Comparison of ENCODE assay signal across 13 cellular contexts in the genomic region with DNA sequence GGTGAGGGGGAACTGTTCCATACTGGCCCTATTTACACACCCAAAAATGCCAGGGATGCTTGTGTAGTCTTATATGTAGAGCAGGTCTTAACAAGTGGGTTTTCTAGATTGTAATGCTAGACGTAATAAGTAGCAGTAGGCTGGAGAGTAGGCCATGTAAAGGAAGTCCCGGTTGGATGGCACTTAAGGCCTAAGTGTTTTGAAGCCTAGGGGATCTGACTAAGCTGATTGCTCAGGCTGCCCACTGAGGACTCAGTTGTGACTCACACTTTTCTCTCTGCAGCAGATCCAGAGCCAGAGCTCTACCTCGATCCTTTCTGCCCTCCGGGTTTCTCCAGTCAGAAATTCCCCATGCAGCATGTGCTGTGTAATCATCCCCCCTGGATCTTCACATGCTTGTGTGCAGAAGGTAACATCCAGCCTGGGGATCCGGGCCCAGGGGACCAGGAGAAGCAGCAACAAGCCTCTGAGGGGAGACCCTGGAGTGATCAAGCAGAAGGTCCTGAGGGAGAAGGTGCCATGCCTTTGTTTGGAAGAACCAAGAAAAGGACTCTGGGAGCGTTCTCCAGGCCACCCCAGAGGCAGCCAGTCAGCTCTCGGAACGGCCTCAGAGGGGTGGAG. TPM values are rescaled to one million over a fixed set of nuclear protein-coding genes. Genes with fewer than 3 reads are reported as not detected.
DNase-seq lines count a peak whose midpoint lies in the region; ATAC-seq and TF ChIP-seq lines count a peak whose summit lies in the region.
"Had no signal": no experiment of that assay in that cellular context is flagged by ENCODE, and none has a peak within 500 bp of the region (broad histone marks: within the 10 kb centered on the region; RNA-seq: fewer than 3 reads in every experiment).

No MANE protein-coding gene starts in this region.

- no TSS peak for BruUV-seq in mammary epithelial cell (replicated peaks; lab: Mats Ljungman, UMichigan)

- peak overlapping the region; percentile 57 for H2AFZ ChIP-seq in mammary epithelial cell (ENCODE audit: low read depth, low read length)
- no peak overlapping the region for H2AFZ ChIP-seq in GM23338
- H2AFZ ChIP-seq in neuronal stem cell (ENCODE audit: low read length): no peak overlapping the region

- no peak overlapping the region for H3K4ac ChIP-seq in neuronal stem cell (ENCODE audit: low read length)

- intact Hi-C loops in mammary epithelial cell (cut with micrococcal nuclease): loop anchor here (1.0 to 5.0 kb wide), 2 partner anchors 27 to 272 kb away; partner anchors contain the start of genes DTD1 and ZNF133

- H2BK120ac ChIP-seq in neuronal stem cell (ENCODE audit: low read depth, low read length): no peak overlapping the region

- no peaks in the 10 kb centered on the region for H3F3A ChIP-seq in GM23338 (replicated peaks; ENCODE audit: low read depth)

- H3K4me3 ChIP-seq in mammary epithelial cell (replicated peaks in 1 of 3; ENCODE audit: insufficient read depth in 1 of 3, low read depth in 2 of 3, low read length in 3 of 3) (no peak overlapping the region), GM23338 (no peak overlapping the region), neuronal stem cell (ENCODE audit: low read length in 2 of 2) (no peak overlapping the region)
- H3K4me3 ChIP-seq: Peyer's patch had no signal

- H3K9me2 ChIP-seq in GM23338 (ENCODE audit: insufficient read depth): no peaks in the 10 kb centered on the region

- no peaks in the 10 kb centered on the region for H4K20me1 ChIP-seq in mammary epithelial cell (ENCODE audit: insufficient read depth, low read length)
- no peaks in the 10 kb centered on the region; the same call in none of the 2 replicates for H4K20me1 ChIP-seq in GM23338 (replicated peaks; ENCODE audit: insufficient read depth)

- H3K4me1 Mint-ChIP-seq in GM23338: no peaks in the 10 kb centered on the region
- H3K4me1 Mint-ChIP-seq: activated CD8-positive, alpha-beta memory T cell treated with anti-CD3 and anti-CD28 coated beads, Interleukin-2, amount 10 ng/mL, durations not matched to agents 7 days and 5 days; stimulated activated memory B cell treated with anti-CD40 and anti-IgM and Interleukin-4, amounts not matched to agents 10 μg/mL and 1 μg/mL and 100 μg/mL, for 72 hours had no signal

- no peaks in the 10 kb centered on the region for H3K27me3 ChIP-seq in mammary epithelial cell (ENCODE audit: insufficient read depth, low read length)
- no peaks in the 10 kb centered on the region for H3K27me3 ChIP-seq in GM23338 (ENCODE audit: insufficient read depth)
- H3K27me3 ChIP-seq in neuronal stem cell (ENCODE audit: control insufficient read depth in 3 of 3, insufficient read depth in 3 of 3, low read depth in 1 of 3, low read length in 3 of 3): no peaks in the 10 kb centered on the region
- H3K27me3 ChIP-seq: Peyer's patch had no signal

- dilution Hi-C loops in mammary epithelial cell (cut with HindIII; ENCODE audit: low sequenced_read_pairs): no loop called here

- peaks cover 14% of the 10 kb centered on the region for H3K79me2 ChIP-seq in mammary epithelial cell (ENCODE audit: insufficient read depth, low read length)
- H3K79me2 ChIP-seq in GM23338 (replicated peaks; ENCODE audit: insufficient read depth): no peaks in the 10 kb centered on the region

- H3K36me3 ChIP-seq in mammary epithelial cell (ENCODE audit: insufficient read depth, low read length): peaks cover 12% of the 10 kb centered on the region
- H3K36me3 ChIP-seq in GM23338 (ENCODE audit: insufficient read depth): peaks cover 4% of the 10 kb centered on the region; the same call in 1 of the 2 replicates
- peaks cover 21 to 36% of the 10 kb centered on the region in 2 donors for H3K36me3 ChIP-seq in neuronal stem cell (replicated peaks in 1 of 2; ENCODE audit: control insufficient read depth in 2 of 2, insufficient read depth in 2 of 2, low read length in 2 of 2)

- no peak for ATAC-seq in GM23338
- ATAC-seq: activated CD8-positive, alpha-beta memory T cell treated with anti-CD3 and anti-CD28 coated beads, Interleukin-2, amount 10 ng/mL, durations not matched to agents 7 days and 5 days; stimulated activated memory B cell treated with anti-CD40 and anti-IgM and Interleukin-4, amounts not matched to agents 10 μg/mL and 1 μg/mL and 100 μg/mL, for 72 hours had no signal

- no peak overlapping the region; the same call in 1 of the 2 replicates for H3K27ac Mint-ChIP-seq in GM23338
- H3K27ac Mint-ChIP-seq: activated CD8-positive, alpha-beta memory T cell treated with anti-CD3 and anti-CD28 coated beads, Interleukin-2, amount 10 ng/mL, durations not matched to agents 7 days and 5 days; activated naive CD8-positive, alpha-beta T cell; stimulated activated memory B cell treated with anti-CD40 and anti-IgM and Interleukin-4, amounts not matched to agents 10 μg/mL and 1 μg/mL and 100 μg/mL, for 72 hours had no signal

- H3K9ac ChIP-seq in mammary epithelial cell (ENCODE audit: insufficient read depth, low read length) (peak overlapping the region; percentile 63), neuronal stem cell (ENCODE audit: low read depth, low read length, poor library complexity) (no peak overlapping the region)

- peaks cover 6% of the 10 kb centered on the region for H3K79me1 ChIP-seq in neuronal stem cell (ENCODE audit: low read depth, low read length)

- H3K14ac ChIP-seq in neuronal stem cell (ENCODE audit: low read length): no peak overlapping the region

- no peak overlapping the region for H2BK15ac ChIP-seq in neuronal stem cell (ENCODE audit: low read length)

- no peak overlapping the region for H4K91ac ChIP-seq in neuronal stem cell (ENCODE audit: low read depth, low read length, poor library complexity)

- no peak overlapping the region for H2AK5ac ChIP-seq in neuronal stem cell (ENCODE audit: low read depth, low read length)

- no peak overlapping the region for H3K18ac ChIP-seq in neuronal stem cell (ENCODE audit: low read length)

- H3K4me2 ChIP-seq in mammary epithelial cell (ENCODE audit: insufficient read depth, low read depth, low read length) (peak overlapping the region; percentile 38), GM23338 (no peak overlapping the region), neuronal stem cell (ENCODE audit: insufficient read depth, low read length, poor library complexity, severe bottlenecking) (no peak overlapping the region)

- H3K27ac ChIP-seq in mammary epithelial cell (ENCODE audit: insufficient read depth, low read depth, low read length): peak overlapping the region; percentile 83
- H3K27ac ChIP-seq in GM23338 (ENCODE audit: low read depth): no peak overlapping the region
- no peak overlapping the region for H3K27ac ChIP-seq in neuronal stem cell (replicated peaks; ENCODE audit: low read length)
- H3K27ac ChIP-seq: Peyer's patch had no signal

- H3K9me3 ChIP-seq in mammary epithelial cell (replicated peaks; ENCODE audit: insufficient read depth, low read length): no peaks in the 10 kb centered on the region
- H3K9me3 ChIP-seq in neuronal stem cell (replicated peaks in 1 of 2; ENCODE audit: control insufficient read depth in 2 of 2, insufficient read depth in 1 of 2, low read depth in 1 of 2, low read length in 2 of 2): peaks cover 0 to 5% of the 10 kb centered on the region in 2 donors
- H3K9me3 ChIP-seq: Peyer's patch had no signal

- no peak overlapping the region for H3K4me3 Mint-ChIP-seq in GM23338
- H3K4me3 Mint-ChIP-seq: activated CD8-positive, alpha-beta memory T cell treated with anti-CD3 and anti-CD28 coated beads, Interleukin-2, amount 10 ng/mL, durations not matched to agents 7 days and 5 days; activated naive CD8-positive, alpha-beta T cell; stimulated activated memory B cell treated with anti-CD40 and anti-IgM and Interleukin-4, amounts not matched to agents 10 μg/mL and 1 μg/mL and 100 μg/mL, for 72 hours had no signal

- H3K36me3 Mint-ChIP-seq in GM23338 (ENCODE audit: low read depth): peaks cover 22% of the 10 kb centered on the region

- peak; percentile 49 for DNase-seq in AG08396 (ENCODE audit: low spot score)
- DNase-seq in LHCN-M2 (ENCODE audit: low read depth): peak; percentile 70
- DNase-seq in mammary epithelial cell: peak; percentile 99
- DNase-seq in kidney tubule cell (ENCODE audit: low spot score): peak; percentile 86
- no peak for DNase-seq in GM23338 (ENCODE audit: low spot score)
- no peak for DNase-seq in ecto neural progenitor cell (ENCODE audit: low spot score)
- DNase-seq in neuronal stem cell (ENCODE audit: low spot score): no peak
- DNase-seq in NCI-H2107 treated with DMSO at 0.1 percent for 48 hours (lab: John Stamatoyannopoulos, UW; ENCODE audit: unreplicated experiment): no peak
- DNase-seq: activated CD8-positive, alpha-beta memory T cell treated with anti-CD3 and anti-CD28 coated beads, Interleukin-2, amount 10 ng/mL, durations not matched to agents 7 days and 5 days; NCI-H446 treated with DMSO at 0.1 percent for 48 hours; Peyer's patch had no signal

- H3K9me3 Mint-ChIP-seq in GM23338: no peaks in the 10 kb centered on the region
- H3K9me3 Mint-ChIP-seq: stimulated activated memory B cell treated with anti-CD40 and anti-IgM and Interleukin-4, amounts not matched to agents 10 μg/mL and 1 μg/mL and 100 μg/mL, for 72 hours had no signal

- H3K23ac ChIP-seq in neuronal stem cell (ENCODE audit: low read depth, low read length, poor library complexity): no peak overlapping the region

- peaks cover 35% of the 10 kb centered on the region for H3K4me1 ChIP-seq in mammary epithelial cell (ENCODE audit: insufficient read depth, low read length)
- H3K4me1 ChIP-seq in GM23338 (ENCODE audit: insufficient read depth): no peaks in the 10 kb centered on the region
- H3K4me1 ChIP-seq in neuronal stem cell (ENCODE audit: control insufficient read depth in 2 of 2, insufficient read depth in 1 of 2, low read depth in 1 of 2, low read length in 2 of 2): no peaks in the 10 kb centered on the region
- H3K4me1 ChIP-seq: Peyer's patch had no signal

- TF ChIP-seq CTCF in mammary epithelial cell (conservative IDR thresholded peaks at IDR 0.05 in 1 of 2, IDR thresholded peaks at IDR 0.05 in 1 of 2; ENCODE audit: extremely low read depth in 1 of 2, insufficient read depth in 1 of 2, low read depth in 1 of 2, low read length in 2 of 2) (no peak), GM23338 (conservative IDR thresholded peaks at IDR 0.05; ENCODE audit: low read depth in 2 of 2) (no peak)

- in situ Hi-C loops in mammary epithelial cell (cut with MboI; ENCODE audit: low sequenced_read_pairs in 2 of 2): no loop called here

- CTCF ChIA-PET in mammary epithelial cell (lab: Charles Lee; ENCODE audit: low non-redundant PET): no interaction called here

- no peak overlapping the region for H2BK5ac ChIP-seq in neuronal stem cell (ENCODE audit: low read length)

- H4K8ac ChIP-seq in neuronal stem cell (ENCODE audit: low read depth, low read length): no peak overlapping the region

- 20% methylated on average over 5 of the region's 8 CpGs for WGBS in mammary epithelial cell (ENCODE audit: low coverage, missing lambda C conversion rate)
- WGBS in neuronal stem cell (ENCODE audit: extremely low coverage in 2 of 2, insufficient read length in 2 of 2, insufficient replicate concordance in 1 of 2), 2 donors: no CpG with 5 or more reads among the region's 8 CpGs

- H2BK12ac ChIP-seq in neuronal stem cell (ENCODE audit: low read length): no peak overlapping the region

- no peaks in the 10 kb centered on the region for H3K27me3 Mint-ChIP-seq in GM23338 (ENCODE audit: insufficient read depth, low read depth, poor library complexity)
- H3K27me3 Mint-ChIP-seq: activated CD8-positive, alpha-beta memory T cell treated with anti-CD3 and anti-CD28 coated beads, Interleukin-2, amount 10 ng/mL, durations not matched to agents 7 days and 5 days; activated naive CD8-positive, alpha-beta T cell; stimulated activated memory B cell treated with anti-CD40 and anti-IgM and Interleukin-4, amounts not matched to agents 10 μg/mL and 1 μg/mL and 100 μg/mL, for 72 hours had no signal

RNA-seq across cellular contexts. Expression of gene ZNF133, which starts 26.6 kb away (rescaled TPM):
- 13.8 and 15.5 TPM in 2 replicates for total RNA-seq in LHCN-M2 (2014; rRNA removed)
- 7.8 TPM for polyA plus RNA-seq in LHCN-M2 (2012)
- 10 to 100 TPM; 26.8 to 32.6 TPM for total RNA-seq in mammary epithelial cell
- 12.5 TPM for polyA plus RNA-seq in mammary epithelial cell
- polyA minus RNA-seq in mammary epithelial cell: 43.8 TPM
- total RNA-seq in GM23338 (2014; rRNA removed; shearing (Covaris generic)): 14.4 and 15.1 TPM in 2 replicates
- 9.4 and 10.6 TPM in 2 replicates for polyA plus RNA-seq in GM23338 (2016; fragmentation: Nextera tagmentation; extraction: Ambion mirVana)
- polyA plus RNA-seq in neuronal stem cell (2013, experiment 1 of 2): 8.1 TPM
- 7.6 TPM for polyA plus RNA-seq in neuronal stem cell (2013, experiment 2 of 2)

Comparison
In these comparisons a context has a peak if more than half of its experiments do, and no peak if none do; other contexts are left out.
1. DNase-seq: peak in AG08396 (single experiment), LHCN-M2 (single experiment), mammary epithelial cell (single experiment) and kidney tubule cell (single experiment); none in GM23338 (single experiment), ecto neural progenitor cell (single experiment), neuronal stem cell (single experiment) and NCI-H2107 treated with DMSO at 0.1 percent for 48 hours (single experiment).